ENCODE assay signal across 9 cellular contexts in genomic region chr6:158939255-158940170, GRCh38.
DNase-seq lines count a peak whose midpoint lies in the region; ATAC-seq and TF ChIP-seq lines count a peak whose summit lies in the region.
"Had no signal": no experiment of that assay in that cellular context is flagged by ENCODE, and none has a peak within 500 bp of the region (broad histone marks: within the 10 kb centered on the region; RNA-seq: fewer than 3 reads in every experiment).

No MANE protein-coding gene starts in this region.

- H3K9me3 ChIP-seq in HCT116 (ENCODE audit: control insufficient read depth in 1 of 2, insufficient read depth in 1 of 2, low read depth in 1 of 2, low read length in 2 of 2) = no peaks in the 10 kb centered on the region
- H3K9me3 ChIP-seq: testis had no signal

- no peaks in the 10 kb centered on the region for H3K27me3 ChIP-seq in HCT116 (ENCODE audit: insufficient read depth, low read length)
- H3K27me3 ChIP-seq: testis had no signal

- H3K36me3 ChIP-seq in HCT116 (ENCODE audit: control insufficient read depth in 1 of 2, insufficient read depth in 2 of 2, low read length in 2 of 2) = no peaks in the 10 kb centered on the region

- H3K4me2 ChIP-seq in HCT116 (ENCODE audit: low read length) = peak overlapping the region; percentile 79

- BruUV-seq in HCT116 (replicated peaks; lab: Mats Ljungman, UMichigan) = no TSS peak

- RAD21 ChIA-PET in HCT116 (lab: Charles Lee; ENCODE audit: low non-redundant PET in 1 of 2, low total read pairs in 2 of 2, uncharacterized antibody in 2 of 2, unreplicated experiment in 2 of 2) = interaction anchor here in 1 of 2 experiments (0.6 kb wide), 1 partner anchor 98 kb away, joined by 3 read pairs; no protein-coding TSS in a partner anchor

- H3K4me1 Mint-ChIP-seq in central memory CD8-positive, alpha-beta T cell = peaks cover 11% of the 10 kb centered on the region
- H3K4me1 Mint-ChIP-seq in mesothelial cell of epicardium = peaks cover 7% of the 10 kb centered on the region

- POLR2A ChIA-PET in AG04449 (lab: Yijun Ruan, JAX) (no interaction called here), HCT116 (lab: Charles Lee) (no interaction called here)

- H3K4me3 ChIP-seq in AG04449 (ENCODE audit: low read depth, low read length) = peak overlapping the region; percentile 36
- H3K4me3 ChIP-seq in HCT116 (replicated peaks in 1 of 2; ENCODE audit: low read depth in 1 of 2, low read length in 2 of 2) = peak overlapping the region; percentile 23 to 50; a peak in 3 of 4 replicates

- no peaks in the 10 kb centered on the region for H4K20me1 ChIP-seq in HCT116 (ENCODE audit: insufficient read depth)

- H3K4me3 Mint-ChIP-seq in central memory CD8-positive, alpha-beta T cell = peak overlapping the region; percentile 54
- H3K4me3 Mint-ChIP-seq in mesothelial cell of epicardium = peak overlapping the region; percentile 15

- no peak overlapping the region for H3K27ac ChIP-seq in HCT116 (ENCODE audit: low read depth, low read length)
- H3K27ac ChIP-seq: testis had no signal

- intact Hi-C loops in HCT116 (cut with micrococcal nuclease) = no loop called here

- peaks cover 4 to 23% of the 10 kb centered on the region in 2 experiments; a peak in 3 of 4 replicates for H3K4me1 ChIP-seq in HCT116 (ENCODE audit: control insufficient read depth in 1 of 2, insufficient read depth in 2 of 2, low read length in 2 of 2)
- H3K4me1 ChIP-seq: testis had no signal

- ATAC-seq in HCT116 = peak; percentile 37
- ATAC-seq in central memory CD8-positive, alpha-beta T cell (replicated peaks; ENCODE audit: extremely low read depth, poor library complexity, severe bottlenecking) = no peak
- ATAC-seq in HG03354 (IDR thresholded peaks at IDR 0.05; ENCODE audit: poor library complexity, severe bottlenecking, unreplicated experiment) = no peak

- no peak for TF ChIP-seq RAD21 in HCT116 (IDR thresholded peaks at IDR 0.05; ENCODE audit: low read depth)

- TF ChIP-seq CTCF in AG04449 (IDR thresholded peaks at IDR 0.05; ENCODE audit: insufficient read depth, low read length, missing control alignments) (no peak), HCT116 (IDR thresholded peaks at IDR 0.05 in 2 of 3, conservative IDR thresholded peaks at IDR 0.05 in 1 of 3; ENCODE audit: borderline replicate concordance in 1 of 3, insufficient read depth in 1 of 3, low read depth in 2 of 3, low read length in 2 of 3) (no peak), mesothelial cell of epicardium (IDR thresholded peaks at IDR 0.05; ENCODE audit: unreplicated experiment) (no peak)

- peaks cover 10% of the 10 kb centered on the region for H3K27me3 Mint-ChIP-seq in central memory CD8-positive, alpha-beta T cell
- H3K27me3 Mint-ChIP-seq in mesothelial cell of epicardium (ENCODE audit: low read depth) = no peaks in the 10 kb centered on the region

- TF ChIP-seq POLR2A in HCT116 (IDR thresholded peaks at IDR 0.05; ENCODE audit: borderline replicate concordance, extremely low read depth, insufficient read depth, insufficient read length) (no peak), erythroblast (IDR thresholded peaks at IDR 0.05; ENCODE audit: low read length) (no peak)

- H2AFZ ChIP-seq in HCT116 (ENCODE audit: low read depth, low read length, poor library complexity, severe bottlenecking) = no peak overlapping the region

- CTCF ChIA-PET in AG04449 (lab: Yijun Ruan, JAX) = interaction anchor here (0.9 kb wide), 2 partner anchors 9 to 147 kb away, joined by 3 read pairs; no protein-coding TSS in a partner anchor
- CTCF ChIA-PET in HCT116 (lab: Charles Lee) = no interaction called here

- peak overlapping the region; percentile 35; the same call in 1 of the 2 replicates for H3K9ac ChIP-seq in HCT116 (ENCODE audit: low read length)

- no peaks in the 10 kb centered on the region for H3K79me2 ChIP-seq in HCT116 (ENCODE audit: insufficient read depth, low read length)

- no peaks in the 10 kb centered on the region for H3K9me3 Mint-ChIP-seq in central memory CD8-positive, alpha-beta T cell
- peaks cover 13% of the 10 kb centered on the region for H3K9me3 Mint-ChIP-seq in mesothelial cell of epicardium

- H3K9me2 ChIP-seq in HCT116 (ENCODE audit: insufficient read depth) = no peaks in the 10 kb centered on the region

- H3K36me3 Mint-ChIP-seq in central memory CD8-positive, alpha-beta T cell (ENCODE audit: insufficient read depth) = peaks cover 2% of the 10 kb centered on the region
- peaks cover 12% of the 10 kb centered on the region for H3K36me3 Mint-ChIP-seq in mesothelial cell of epicardium

- peak overlapping the region; percentile 80 for H3K27ac Mint-ChIP-seq in central memory CD8-positive, alpha-beta T cell (ENCODE audit: low read depth)
- no peak overlapping the region for H3K27ac Mint-ChIP-seq in mesothelial cell of epicardium

- no peak for DNase-seq in AG04449 (ENCODE audit: low read depth, low spot score)
- DNase-seq in HCT116 (ENCODE audit: low read depth, low spot score) = no peak
- no peak for DNase-seq in central memory CD8-positive, alpha-beta T cell (ENCODE audit: low spot score in 2 of 2)
- DNase-seq in mesothelial cell of epicardium (ENCODE audit: low spot score in 2 of 2, unreplicated experiment in 2 of 2) = no peak
- DNase-seq in NCI-H1694 treated with DMSO at 0.1 percent for 48 hours (lab: John Stamatoyannopoulos, UW) = no peak
- no peak for DNase-seq in erythroblast (lab: John Stamatoyannopoulos, UW)
- DNase-seq in NCI-H1436 (lab: John Stamatoyannopoulos, UW) = no peak
- DNase-seq: testis had no signal

TF ChIP-seq in HCT116, 20 proteins besides CTCF, POLR2A, EP300 and RAD21:
- TF ChIP-seq SP1 (IDR thresholded peaks at IDR 0.05; ENCODE audit: low read depth) = no peak
- TF ChIP-seq ZFX (IDR thresholded peaks at IDR 0.05) = no peak
- no peak for TF ChIP-seq REST (IDR thresholded peaks at IDR 0.05; ENCODE audit: low read depth)
